8 cellular contexts compared by ENCODE assay signal in the genomic region with DNA sequence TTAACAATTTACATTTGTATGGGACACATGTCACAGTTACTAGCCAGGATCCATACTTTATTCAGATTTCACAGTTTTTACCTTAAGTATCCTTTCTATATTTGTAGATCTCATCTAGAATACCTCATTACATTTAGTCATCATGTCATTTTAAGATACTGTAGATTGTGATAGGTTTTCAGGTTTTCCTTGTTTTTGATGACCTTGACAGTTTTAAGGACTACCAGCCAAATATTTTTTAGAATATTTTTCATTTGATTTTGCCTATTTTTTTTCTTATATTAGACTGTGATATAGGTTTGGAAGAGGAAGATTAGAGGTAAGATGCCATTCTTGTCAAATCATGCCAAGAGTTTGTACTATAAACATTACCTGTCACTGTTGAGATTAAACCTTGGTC.
"Had no signal": no experiment of that assay in that cellular context is flagged by ENCODE, and none has a peak within 500 bp of the region (broad histone marks: within the 10 kb centered on the region; RNA-seq: fewer than 3 reads in every experiment).

No MANE protein-coding gene starts in this region.

- ATAC-seq: GM12878 had no signal

- FAIRE-seq: G401.6, GM12878, GM12891, GM12892, GM18507, GM19239 had no signal

- DNase-seq: GDM1, GF-D8 had no signal

- H3K4me3 ChIP-seq: GM12878 had no signal
